In the genomic region with DNA sequence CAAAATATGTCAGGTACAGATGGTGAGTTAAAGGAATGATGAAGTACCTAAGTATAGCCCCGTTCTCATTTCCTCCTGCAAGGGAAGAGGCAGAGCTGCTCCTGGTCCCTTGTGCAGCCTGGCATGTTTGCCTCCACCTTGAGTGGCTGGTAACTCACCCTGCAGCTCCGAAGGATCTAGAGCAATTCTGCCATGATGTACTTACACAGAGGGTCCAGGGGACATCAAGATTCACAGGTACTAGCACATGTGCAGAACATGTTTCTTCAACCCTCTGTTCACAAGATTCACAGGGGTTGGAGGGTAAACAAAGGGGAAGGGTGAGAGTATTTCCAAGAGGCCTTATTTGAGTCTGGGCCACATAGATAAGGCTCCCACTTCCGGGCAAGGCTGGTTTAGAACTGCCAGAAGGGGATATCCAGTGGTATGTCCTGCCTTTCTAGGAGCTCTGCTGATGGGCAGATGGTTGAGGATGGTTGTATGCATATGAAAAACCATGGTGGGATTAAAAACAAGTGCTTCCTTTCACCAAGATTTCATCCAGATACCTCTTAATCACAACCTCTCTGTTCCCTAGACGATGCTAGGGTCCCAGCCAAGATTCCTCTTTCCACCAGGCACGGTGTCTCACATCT, we compare ENCODE assay signal across 1 cellular context.
TF ChIP-seq lines count a peak whose summit lies in the region.

No MANE protein-coding gene starts in this region.

TF ChIP-seq in K562, 482 proteins besides CTCF, POLR2A, EP300 and RAD21 (continued from another document and continues in another):
- TF ChIP-seq ZFP30 (CRISPR knock-in tag; IDR thresholded peaks at IDR 0.05; ENCODE audit: borderline replicate concordance) (no peak), NFYB (IDR thresholded peaks at IDR 0.05; ENCODE audit: extremely low read depth, insufficient read length) (no peak), NKRF (IDR thresholded peaks at IDR 0.05; ENCODE audit: borderline replicate concordance) (0 out of 2 replicates have a peak, but pooled peaks have one; percentile 24), ZNF609 (CRISPR knock-in tag; IDR thresholded peaks at IDR 0.05; ENCODE audit: borderline replicate concordance) (no peak), CUX1 (CRISPR knock-in tag; IDR thresholded peaks at IDR 0.05) (0 out of 2 replicates have a peak, but pooled peaks have one; percentile 40), PHB (CRISPR knock-in tag; IDR thresholded peaks at IDR 0.05) (no peak), ZBTB17 (CRISPR knock-in tag; IDR thresholded peaks at IDR 0.05) (0 out of 2 replicates have a peak, but pooled peaks have one; percentile 52), ZNF785 (CRISPR knock-in tag; IDR thresholded peaks at IDR 0.05) (no peak), MYBL2 (IDR thresholded peaks at IDR 0.05; ENCODE audit: low read depth) (no peak), MYBL2 (CRISPR knock-in tag; IDR thresholded peaks at IDR 0.05; ENCODE audit: borderline replicate concordance) (no peak), ZZZ3 (IDR thresholded peaks at IDR 0.05) (no peak), KAT7 (CRISPR knock-in tag; IDR thresholded peaks at IDR 0.05; ENCODE audit: borderline replicate concordance) (no peak), TAL1 (IDR thresholded peaks at IDR 0.05) (peak; percentile 94), ZNF277 (CRISPR knock-in tag; IDR thresholded peaks at IDR 0.05; ENCODE audit: borderline replicate concordance) (no peak), ZBTB8A (IDR thresholded peaks at IDR 0.05; ENCODE audit: partially characterized antibody) (no peak), PHF21A (IDR thresholded peaks at IDR 0.05; ENCODE audit: borderline replicate concordance, low read depth) (peak; percentile 64; the same call in 1 of the 2 replicates), NONO (IDR thresholded peaks at IDR 0.05; ENCODE audit: low read depth in 2 of 2, low read length in 1 of 2) (peak in 1 of 2 experiments; percentile 40; a peak in 1 of 4 replicates), FIP1L1 (IDR thresholded peaks at IDR 0.05; ENCODE audit: low read depth, low read length, poor library complexity, severe bottlenecking) (no peak), PRPF4 (IDR thresholded peaks at IDR 0.05; ENCODE audit: insufficient read depth, low read depth, low read length, poor library complexity, severe bottlenecking) (no peak), ZEB2 (IDR thresholded peaks at IDR 0.05) (peak; percentile 69; the same call in 1 of the 2 replicates), ZNF395 (CRISPR knock-in tag; IDR thresholded peaks at IDR 0.05) (no peak; the same call in 1 of the 2 replicates)
- TF ChIP-seq, protein P1, sequence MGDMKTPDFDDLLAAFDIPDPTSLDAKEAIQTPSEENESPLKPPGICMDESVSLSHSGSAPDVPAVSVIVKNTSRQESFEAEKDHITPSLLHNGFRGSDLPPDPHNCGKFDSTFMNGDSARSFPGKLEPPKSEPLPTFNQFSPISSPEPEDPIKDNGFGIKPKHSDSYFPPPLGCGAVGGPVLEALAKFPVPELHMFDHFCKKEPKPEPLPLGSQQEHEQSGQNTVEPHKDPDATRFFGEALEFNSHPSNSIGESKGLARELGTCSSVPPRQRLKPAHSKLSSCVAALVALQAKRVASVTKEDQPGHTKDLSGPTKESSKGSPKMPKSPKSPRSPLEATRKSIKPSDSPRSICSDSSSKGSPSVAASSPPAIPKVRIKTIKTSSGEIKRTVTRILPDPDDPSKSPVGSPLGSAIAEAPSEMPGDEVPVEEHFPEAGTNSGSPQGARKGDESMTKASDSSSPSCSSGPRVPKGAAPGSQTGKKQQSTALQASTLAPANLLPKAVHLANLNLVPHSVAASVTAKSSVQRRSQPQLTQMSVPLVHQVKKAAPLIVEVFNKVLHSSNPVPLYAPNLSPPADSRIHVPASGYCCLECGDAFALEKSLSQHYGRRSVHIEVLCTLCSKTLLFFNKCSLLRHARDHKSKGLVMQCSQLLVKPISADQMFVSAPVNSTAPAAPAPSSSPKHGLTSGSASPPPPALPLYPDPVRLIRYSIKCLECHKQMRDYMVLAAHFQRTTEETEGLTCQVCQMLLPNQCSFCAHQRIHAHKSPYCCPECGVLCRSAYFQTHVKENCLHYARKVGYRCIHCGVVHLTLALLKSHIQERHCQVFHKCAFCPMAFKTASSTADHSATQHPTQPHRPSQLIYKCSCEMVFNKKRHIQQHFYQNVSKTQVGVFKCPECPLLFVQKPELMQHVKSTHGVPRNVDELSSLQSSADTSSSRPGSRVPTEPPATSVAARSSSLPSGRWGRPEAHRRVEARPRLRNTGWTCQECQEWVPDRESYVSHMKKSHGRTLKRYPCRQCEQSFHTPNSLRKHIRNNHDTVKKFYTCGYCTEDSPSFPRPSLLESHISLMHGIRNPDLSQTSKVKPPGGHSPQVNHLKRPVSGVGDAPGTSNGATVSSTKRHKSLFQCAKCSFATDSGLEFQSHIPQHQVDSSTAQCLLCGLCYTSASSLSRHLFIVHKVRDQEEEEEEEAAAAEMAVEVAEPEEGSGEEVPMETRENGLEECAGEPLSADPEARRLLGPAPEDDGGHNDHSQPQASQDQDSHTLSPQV (IDR thresholded peaks at IDR 0.05), result peak; percentile 97
- TF ChIP-seq, protein P2, sequence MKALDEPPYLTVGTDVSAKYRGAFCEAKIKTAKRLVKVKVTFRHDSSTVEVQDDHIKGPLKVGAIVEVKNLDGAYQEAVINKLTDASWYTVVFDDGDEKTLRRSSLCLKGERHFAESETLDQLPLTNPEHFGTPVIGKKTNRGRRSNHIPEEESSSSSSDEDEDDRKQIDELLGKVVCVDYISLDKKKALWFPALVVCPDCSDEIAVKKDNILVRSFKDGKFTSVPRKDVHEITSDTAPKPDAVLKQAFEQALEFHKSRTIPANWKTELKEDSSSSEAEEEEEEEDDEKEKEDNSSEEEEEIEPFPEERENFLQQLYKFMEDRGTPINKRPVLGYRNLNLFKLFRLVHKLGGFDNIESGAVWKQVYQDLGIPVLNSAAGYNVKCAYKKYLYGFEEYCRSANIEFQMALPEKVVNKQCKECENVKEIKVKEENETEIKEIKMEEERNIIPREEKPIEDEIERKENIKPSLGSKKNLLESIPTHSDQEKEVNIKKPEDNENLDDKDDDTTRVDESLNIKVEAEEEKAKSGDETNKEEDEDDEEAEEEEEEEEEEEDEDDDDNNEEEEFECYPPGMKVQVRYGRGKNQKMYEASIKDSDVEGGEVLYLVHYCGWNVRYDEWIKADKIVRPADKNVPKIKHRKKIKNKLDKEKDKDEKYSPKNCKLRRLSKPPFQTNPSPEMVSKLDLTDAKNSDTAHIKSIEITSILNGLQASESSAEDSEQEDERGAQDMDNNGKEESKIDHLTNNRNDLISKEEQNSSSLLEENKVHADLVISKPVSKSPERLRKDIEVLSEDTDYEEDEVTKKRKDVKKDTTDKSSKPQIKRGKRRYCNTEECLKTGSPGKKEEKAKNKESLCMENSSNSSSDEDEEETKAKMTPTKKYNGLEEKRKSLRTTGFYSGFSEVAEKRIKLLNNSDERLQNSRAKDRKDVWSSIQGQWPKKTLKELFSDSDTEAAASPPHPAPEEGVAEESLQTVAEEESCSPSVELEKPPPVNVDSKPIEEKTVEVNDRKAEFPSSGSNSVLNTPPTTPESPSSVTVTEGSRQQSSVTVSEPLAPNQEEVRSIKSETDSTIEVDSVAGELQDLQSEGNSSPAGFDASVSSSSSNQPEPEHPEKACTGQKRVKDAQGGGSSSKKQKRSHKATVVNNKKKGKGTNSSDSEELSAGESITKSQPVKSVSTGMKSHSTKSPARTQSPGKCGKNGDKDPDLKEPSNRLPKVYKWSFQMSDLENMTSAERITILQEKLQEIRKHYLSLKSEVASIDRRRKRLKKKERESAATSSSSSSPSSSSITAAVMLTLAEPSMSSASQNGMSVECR (CRISPR knock-in tag; IDR thresholded peaks at IDR 0.05), result no peak
